Comparison of ENCODE assay signal across 20 cellular contexts in the genomic region with DNA sequence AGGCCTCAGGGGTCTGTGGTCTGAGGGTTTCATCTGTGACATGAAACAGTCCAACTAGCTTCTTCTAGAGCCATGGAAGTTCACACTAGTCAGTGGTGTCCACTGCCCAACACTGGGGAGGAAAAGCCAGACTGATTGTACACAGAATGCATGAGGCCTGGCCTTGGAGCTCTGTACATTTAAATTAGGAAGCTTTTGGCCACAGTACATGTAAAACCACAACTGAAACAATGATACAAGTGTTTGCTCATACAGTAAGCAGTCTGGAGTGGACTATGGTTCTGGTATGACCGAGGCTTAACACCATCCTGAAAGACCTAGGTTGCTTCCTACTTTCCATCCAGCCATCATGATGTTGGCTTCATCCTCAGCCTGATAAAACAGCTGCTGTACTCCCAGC.
A peak's percentile ranks its signal among the peaks of the same experiment; 100 is the strongest.
DNase-seq lines count a peak whose midpoint lies in the region; ATAC-seq and TF ChIP-seq lines count a peak whose summit lies in the region.
"Had no signal": no experiment of that assay in that cellular context is flagged by ENCODE, and none has a peak within 500 bp of the region (broad histone marks: within the 10 kb centered on the region; RNA-seq: fewer than 3 reads in every experiment).

No MANE protein-coding gene starts in this region.

- H4K91ac ChIP-seq in trophoblast cell (ENCODE audit: low read depth, low read length), result peak overlapping the region; percentile 60

- no peak overlapping the region for H4K12ac ChIP-seq in trophoblast cell (ENCODE audit: low read depth, low read length)

- peaks cover 14 to 17% of the 10 kb centered on the region in 2 experiments for H3K4me1 ChIP-seq in trophoblast cell (ENCODE audit: control insufficient read depth in 1 of 2, insufficient read depth in 2 of 2, low read length in 2 of 2)
- H3K4me1 ChIP-seq in neural progenitor cell, result peaks cover 10% of the 10 kb centered on the region

- WGBS in trophoblast cell (ENCODE audit: extremely low coverage, insufficient coverage, insufficient read length), result no CpG with 5 or more reads among the region's 1 CpG

- no peak overlapping the region for H2AK5ac ChIP-seq in trophoblast cell (ENCODE audit: low read length)

- ATAC-seq in GM19351 (IDR thresholded peaks at IDR 0.05; ENCODE audit: unreplicated experiment), result peak; percentile 73
- ATAC-seq in HG02852 (IDR thresholded peaks at IDR 0.05; ENCODE audit: unreplicated experiment), result peak; percentile 87
- peak; percentile 50 for ATAC-seq in HG03520 (IDR thresholded peaks at IDR 0.05; ENCODE audit: unreplicated experiment)
- ATAC-seq in GM19467 (IDR thresholded peaks at IDR 0.05; ENCODE audit: unreplicated experiment), result no peak
- ATAC-seq: CD8-positive, alpha-beta T cell had no signal

- TF ChIP-seq CTCF in neural progenitor cell (IDR thresholded peaks at IDR 0.05), result no peak

- peaks cover 33% of the 10 kb centered on the region for H3K4me1 Mint-ChIP-seq in neural progenitor cell

- H4K20me1 ChIP-seq in neural progenitor cell (ENCODE audit: low read depth), result no peaks in the 10 kb centered on the region
- H4K20me1 ChIP-seq: BLaER1 had no signal

- H3K36me3 Mint-ChIP-seq in neural progenitor cell, result no peaks in the 10 kb centered on the region
- H3K36me3 Mint-ChIP-seq: CD8-positive, alpha-beta T cell had no signal

- no peak overlapping the region for H3K14ac ChIP-seq in trophoblast cell (ENCODE audit: low read length)

- H3K9me3 Mint-ChIP-seq in neural progenitor cell, result no peaks in the 10 kb centered on the region
- H3K9me3 Mint-ChIP-seq: CD8-positive, alpha-beta T cell had no signal

- H3K23ac ChIP-seq in trophoblast cell (ENCODE audit: low read length), result no peak overlapping the region

- no peaks in the 10 kb centered on the region for H3F3A ChIP-seq in neural progenitor cell (ENCODE audit: low read depth)

- H3K27me3 ChIP-seq in trophoblast cell (ENCODE audit: insufficient read depth, low read length), result no peaks in the 10 kb centered on the region
- H3K27me3 ChIP-seq in neural progenitor cell, result no peaks in the 10 kb centered on the region
- H3K27me3 ChIP-seq: BLaER1 had no signal

- H3K79me2 ChIP-seq in trophoblast cell (ENCODE audit: control insufficient read depth, insufficient read depth, low read length, poor library complexity) (no peaks in the 10 kb centered on the region), neural progenitor cell (ENCODE audit: low read depth) (no peaks in the 10 kb centered on the region)

- no peak overlapping the region for H3K4me3 Mint-ChIP-seq in neural progenitor cell
- H3K4me3 Mint-ChIP-seq: CD8-positive, alpha-beta T cell had no signal

- H3K27ac Mint-ChIP-seq in neural progenitor cell, result no peak overlapping the region
- H3K27ac Mint-ChIP-seq: CD8-positive, alpha-beta T cell had no signal

- H4K8ac ChIP-seq in trophoblast cell (ENCODE audit: low read depth, low read length), result no peak overlapping the region

- H2BK12ac ChIP-seq in trophoblast cell (ENCODE audit: low read length), result peak overlapping the region; percentile 25

- H3K27ac ChIP-seq in trophoblast cell (ENCODE audit: low read depth, low read length), result peak overlapping the region; percentile 66
- no peak overlapping the region for H3K27ac ChIP-seq in neural progenitor cell
- H3K27ac ChIP-seq: BLaER1, KMS-11, PC-9, RWPE1 had no signal

- peak overlapping the region; percentile 2 for H3K4ac ChIP-seq in trophoblast cell (ENCODE audit: low read depth, low read length)

- H3K79me1 ChIP-seq in trophoblast cell (ENCODE audit: low read length), result peaks cover 31% of the 10 kb centered on the region

- peak overlapping the region; percentile 37 for H2BK5ac ChIP-seq in trophoblast cell (ENCODE audit: low read depth, low read length, poor library complexity)

- H2AFZ ChIP-seq in trophoblast cell (ENCODE audit: insufficient read depth, low read length, poor library complexity) (no peak overlapping the region), neural progenitor cell (replicated peaks) (no peak overlapping the region)
- H2AFZ ChIP-seq: PC-9 had no signal

- H3K9ac ChIP-seq in trophoblast cell (ENCODE audit: low read length), result no peak overlapping the region
- H3K9ac ChIP-seq in neural progenitor cell, result no peak overlapping the region
- H3K9ac ChIP-seq: BLaER1, KMS-11 had no signal

- no peaks in the 10 kb centered on the region for H3K36me3 ChIP-seq in trophoblast cell (ENCODE audit: control insufficient read depth in 1 of 2, insufficient read depth in 2 of 2, low read length in 2 of 2)
- H3K36me3 ChIP-seq in neural progenitor cell, result no peaks in the 10 kb centered on the region
- H3K36me3 ChIP-seq: BLaER1 had no signal

- H3K4me2 ChIP-seq in trophoblast cell (ENCODE audit: low read length) (no peak overlapping the region), neural progenitor cell (no peak overlapping the region)
- H3K4me2 ChIP-seq: BLaER1, KMS-11, PC-9 had no signal

- H3K27me3 Mint-ChIP-seq in neural progenitor cell (ENCODE audit: insufficient read depth, low read depth), result peaks cover 3% of the 10 kb centered on the region

- H2BK120ac ChIP-seq in trophoblast cell (ENCODE audit: insufficient read depth, low read length, poor library complexity), result peak overlapping the region; percentile 27

- DNase-seq in trophoblast cell (no peak), NCI-H345 (lab: John Stamatoyannopoulos, UW) (no peak), neural progenitor cell (ENCODE audit: low spot score) (no peak)
- DNase-seq: CD8-positive, alpha-beta T cell; DMS53; EL; MV-4-11; NCI-H187 treated with DMSO at 0.1 percent for 48 hours; NCI-H2227 treated with DMSO at 0.1 percent for 48 hours; NCI-H524 treated with DMSO at 0.1 percent for 48 hours; PC-9; SIG-M5; T-helper 1 cell had no signal

- H3K18ac ChIP-seq in trophoblast cell (ENCODE audit: low read length), result no peak overlapping the region

- H3K4me3 ChIP-seq in trophoblast cell (ENCODE audit: low read depth, low read length), result no peak overlapping the region
- no peak overlapping the region for H3K4me3 ChIP-seq in neural progenitor cell
- H3K4me3 ChIP-seq: BLaER1, PC-9 had no signal

- H3K9me3 ChIP-seq in trophoblast cell (ENCODE audit: insufficient read depth, low read depth, low read length) (peaks cover 1% of the 10 kb centered on the region), neural progenitor cell (ENCODE audit: low read depth) (no peaks in the 10 kb centered on the region)
- H3K9me3 ChIP-seq: BLaER1 had no signal
